ENCODE assay signal across 8 cellular contexts in genomic region chr4:48343035-48343434, GRCh38. TPM values are rescaled to one million over a fixed set of nuclear protein-coding genes. Genes with fewer than 3 reads are reported as not detected.
DNase-seq lines count a peak whose midpoint lies in the region; ATAC-seq and TF ChIP-seq lines count a peak whose summit lies in the region.

No MANE protein-coding gene starts in this region.

- no peaks in the 10 kb centered on the region for H3K36me3 ChIP-seq in KMS-11 (ENCODE audit: insufficient read depth)
- peaks cover 0 to 4% (median 0%) of the 10 kb centered on the region in 3 experiments for H3K36me3 ChIP-seq in naive thymus-derived CD4-positive, alpha-beta T cell (ENCODE audit: control insufficient read depth in 2 of 3, insufficient read depth in 3 of 3, low read length in 3 of 3)

- H3K4me1 Mint-ChIP-seq in naive thymus-derived CD4-positive, alpha-beta T cell: peaks cover 53 to 67% (median 60%) of the 10 kb centered on the region in 7 donors

- H3K27ac Mint-ChIP-seq in naive thymus-derived CD4-positive, alpha-beta T cell: peak overlapping the region in 8 of 9 donors; percentile 1 to 98 (median 76)

- POLR2A ChIA-PET in naive thymus-derived CD4-positive, alpha-beta T cell (lab: Charles Lee): interaction anchor here (0.7 to 1.0 kb wide), 2 partner anchors 215 to 602 kb away, joined by 3 to 4 read pairs; no protein-coding TSS in a partner anchor

- peak overlapping the region; percentile 2; the same call in 1 of the 2 replicates for H3K27ac ChIP-seq in KMS-11
- no peak overlapping the region for H3K27ac ChIP-seq in naive thymus-derived CD4-positive, alpha-beta T cell (ENCODE audit: low read depth, low read length)

- H3K4me3 ChIP-seq in AG09309 (ENCODE audit: control insufficient read depth, low read depth, low read length): peak overlapping the region; percentile 96
- H3K4me3 ChIP-seq in KMS-11 (IDR thresholded peaks at IDR 0.05; ENCODE audit: insufficient read depth, low read depth, low read length): no peak overlapping the region
- peak overlapping the region; percentile 90 to 91 for H3K4me3 ChIP-seq in cardiac fibroblast (replicated peaks in 1 of 2; ENCODE audit: low read depth in 2 of 2, low read length in 2 of 2)
- peak overlapping the region; percentile 75 for H3K4me3 ChIP-seq in naive thymus-derived CD4-positive, alpha-beta T cell (ENCODE audit: low read length)

- peaks cover 64% of the 10 kb centered on the region for H3K79me2 ChIP-seq in KMS-11 (ENCODE audit: insufficient read depth, low read depth)

- H3K4me1 ChIP-seq in KMS-11 (ENCODE audit: low read depth, poor library complexity, severe bottlenecking): peaks cover 46% of the 10 kb centered on the region
- H3K4me1 ChIP-seq in naive thymus-derived CD4-positive, alpha-beta T cell (ENCODE audit: control insufficient read depth in 2 of 2, insufficient read depth in 2 of 2, low read length in 2 of 2): peaks cover 17 to 24% of the 10 kb centered on the region in 2 donors

- TF ChIP-seq CTCF in AG09309 (IDR thresholded peaks at IDR 0.05; ENCODE audit: control insufficient read depth, insufficient read depth, low read depth, low read length, missing control alignments) (no peak), KMS-11 (conservative IDR thresholded peaks at IDR 0.05; ENCODE audit: low read depth, low read length) (no peak), cardiac fibroblast (IDR thresholded peaks at IDR 0.05; ENCODE audit: low read depth, low read length) (no peak)

- no peak for ATAC-seq in naive thymus-derived CD4-positive, alpha-beta T cell
- ATAC-seq in GM19452 (IDR thresholded peaks at IDR 0.05; ENCODE audit: unreplicated experiment) (no peak), HG02642 (IDR thresholded peaks at IDR 0.05; ENCODE audit: poor library complexity, unreplicated experiment) (no peak)

- CTCF ChIA-PET in naive thymus-derived CD4-positive, alpha-beta T cell (lab: Charles Lee): interaction anchor here (0.7 kb wide), 1 partner anchor 96 kb away, joined by 6 read pairs; no protein-coding TSS in a partner anchor

- H2AFZ ChIP-seq in KMS-11 (ENCODE audit: low read depth): no peak overlapping the region

- intact Hi-C loops in naive thymus-derived CD4-positive, alpha-beta T cell (cut with micrococcal nuclease): loop anchor here (2.0 to 5.0 kb wide), 4 partner anchors 39 to 326 kb away; partner anchors contain the start of genes CNGA1 (in 2 of the 2), NIPAL1 (in 2 of the 2) and ZAR1 (in 1 of the 2)

- H3K4me2 ChIP-seq in KMS-11: peak overlapping the region; percentile 71

- DNase-seq in AG09309 (ENCODE audit: low read depth): no peak
- DNase-seq in cardiac fibroblast (ENCODE audit: low read depth in 2 of 2): peak in 1 of 2 donors; percentile 16
- no peak for DNase-seq in naive thymus-derived CD4-positive, alpha-beta T cell
- no peak for DNase-seq in hypothalamus (lab: John Stamatoyannopoulos, UW)
- DNase-seq in NCI-H2171 (lab: John Stamatoyannopoulos, UW): no peak

- H3K27me3 Mint-ChIP-seq in naive thymus-derived CD4-positive, alpha-beta T cell: no peaks in the 10 kb centered on the region

- peaks cover 6% of the 10 kb centered on the region; the same call in 1 of the 2 replicates for H4K20me1 ChIP-seq in KMS-11 (ENCODE audit: insufficient read depth)

- H3K27me3 ChIP-seq in KMS-11 (ENCODE audit: insufficient read depth, low read depth): no peaks in the 10 kb centered on the region
- H3K27me3 ChIP-seq in naive thymus-derived CD4-positive, alpha-beta T cell (ENCODE audit: control insufficient read depth in 2 of 2, insufficient read depth in 2 of 2, low read length in 2 of 2): no peaks in the 10 kb centered on the region

- H3K4me3 Mint-ChIP-seq in naive thymus-derived CD4-positive, alpha-beta T cell: peak overlapping the region; percentile 81 to 99 (median 96)

- peaks cover 0 to 3% (median 0%) of the 10 kb centered on the region in 5 donors for H3K36me3 Mint-ChIP-seq in naive thymus-derived CD4-positive, alpha-beta T cell

- peak overlapping the region; percentile 89; the same call in 1 of the 2 replicates for H3K9ac ChIP-seq in KMS-11

- H3K9me3 ChIP-seq in naive thymus-derived CD4-positive, alpha-beta T cell (ENCODE audit: control insufficient read depth in 2 of 3, low read length in 3 of 3): no peaks in the 10 kb centered on the region

- no peaks in the 10 kb centered on the region for H3K9me3 Mint-ChIP-seq in naive thymus-derived CD4-positive, alpha-beta T cell

RNA-seq across cellular contexts. Expression of gene SLAIN2, which starts 1.7 kb away (rescaled TPM):
- total RNA-seq in naive thymus-derived CD4-positive, alpha-beta T cell: 10 to 100 TPM; 53.2 to 87.5 (median 77.2) TPM
- polyA plus RNA-seq in naive thymus-derived CD4-positive, alpha-beta T cell: 10 to 100 TPM; 17.8 to 24.4 TPM
